8 cellular contexts compared by ENCODE assay signal in genomic region chr15:41971893-41972340, GRCh38.
DNase-seq lines count a peak whose midpoint lies in the region; ATAC-seq lines count a peak whose summit lies in the region.

No MANE protein-coding gene starts in this region.

- no peaks in the 10 kb centered on the region for H3K36me3 ChIP-seq in BLaER1
- no peaks in the 10 kb centered on the region for H3K36me3 ChIP-seq in adipocyte (ENCODE audit: control insufficient read depth, insufficient read depth, low read length, severe bottlenecking)

- peaks cover 28% of the 10 kb centered on the region for H4K20me1 ChIP-seq in BLaER1

- DNase-seq in adipocyte (ENCODE audit: low read depth) (peak; percentile 56), iPS-NIHi11 (ENCODE audit: low spot score) (peak; percentile 62), EL (no peak), glomerular visceral epithelial cell (ENCODE audit: extremely low spot score) (no peak)
- DNase-seq in stimulated activated naive B cell treated with anti-CD40 and anti-IgM and Interleukin-4, amounts not matched to agents 10 μg/mL and 1 μg/mL and 100 μg/mL, for 72 hours, result peak; percentile 27

- H3K27me3 Mint-ChIP-seq in stimulated activated naive B cell treated with anti-CD40 and anti-IgM and Interleukin-4, amounts not matched to agents 10 μg/mL and 1 μg/mL and 100 μg/mL, for 72 hours, result peaks cover 18% of the 10 kb centered on the region in 2 donors

- peaks cover 42 to 59% of the 10 kb centered on the region in 2 donors for H3K4me1 Mint-ChIP-seq in stimulated activated naive B cell treated with anti-CD40 and anti-IgM and Interleukin-4, amounts not matched to agents 10 μg/mL and 1 μg/mL and 100 μg/mL, for 72 hours

- H3K4me3 ChIP-seq in BLaER1 (peak overlapping the region; percentile 89), adipocyte (ENCODE audit: low read length) (peak overlapping the region; percentile 92)

- peak overlapping the region; percentile 97 for H3K27ac Mint-ChIP-seq in stimulated activated naive B cell treated with anti-CD40 and anti-IgM and Interleukin-4, amounts not matched to agents 10 μg/mL and 1 μg/mL and 100 μg/mL, for 72 hours

- no peaks in the 10 kb centered on the region for H3K9me3 ChIP-seq in BLaER1
- H3K9me3 ChIP-seq in adipocyte (ENCODE audit: control insufficient read depth, low read length), result no peaks in the 10 kb centered on the region

- ATAC-seq in GM19328 (IDR thresholded peaks at IDR 0.05; ENCODE audit: unreplicated experiment) (peak; percentile 17), HG03342 (IDR thresholded peaks at IDR 0.05; ENCODE audit: unreplicated experiment) (peak; percentile 7)
- ATAC-seq in stimulated activated naive B cell treated with anti-CD40 and anti-IgM and Interleukin-4, amounts not matched to agents 10 μg/mL and 1 μg/mL and 100 μg/mL, for 72 hours (replicated peaks), result peak; percentile 29 to 35

- no peaks in the 10 kb centered on the region for H3K9me3 Mint-ChIP-seq in stimulated activated naive B cell treated with anti-CD40 and anti-IgM and Interleukin-4, amounts not matched to agents 10 μg/mL and 1 μg/mL and 100 μg/mL, for 72 hours

- peak overlapping the region; percentile 8; the same call in 1 of the 2 replicates for H3K27ac ChIP-seq in BLaER1

- H3K4me3 Mint-ChIP-seq in stimulated activated naive B cell treated with anti-CD40 and anti-IgM and Interleukin-4, amounts not matched to agents 10 μg/mL and 1 μg/mL and 100 μg/mL, for 72 hours, result peak overlapping the region; percentile 93 to 94

- H3K4me2 ChIP-seq in BLaER1, result peak overlapping the region; percentile 97

- peak overlapping the region; percentile 75 for H3K9ac ChIP-seq in BLaER1
- H3K9ac ChIP-seq in adipocyte (ENCODE audit: low read length), result peak overlapping the region; percentile 87

- H3K27me3 ChIP-seq in BLaER1 (no peaks in the 10 kb centered on the region), adipocyte (replicated peaks; ENCODE audit: control insufficient read depth, insufficient read depth, low read length) (no peaks in the 10 kb centered on the region)

- H3K4me1 ChIP-seq in BLaER1 (peaks cover 56% of the 10 kb centered on the region), adipocyte (ENCODE audit: control insufficient read depth, insufficient read depth, low read length) (peaks cover 25% of the 10 kb centered on the region)

- H3K36me3 Mint-ChIP-seq in stimulated activated naive B cell treated with anti-CD40 and anti-IgM and Interleukin-4, amounts not matched to agents 10 μg/mL and 1 μg/mL and 100 μg/mL, for 72 hours, result peaks cover 26 to 34% of the 10 kb centered on the region in 2 donors

Comparison
In these comparisons a context has a peak if more than half of its experiments do, and no peak if none do; other contexts are left out.
1. DNase-seq: peak in adipocyte (single experiment), iPS-NIHi11 (single experiment) and stimulated activated naive B cell treated with anti-CD40 and anti-IgM and Interleukin-4, amounts not matched to agents 10 μg/mL and 1 μg/mL and 100 μg/mL, for 72 hours (single experiment); none in EL (single experiment) and glomerular visceral epithelial cell (single experiment).
2. Peak in every context shown above with its lines, with median percentiles within 50 percentile points of each other: ATAC-seq.